In the genomic region with DNA sequence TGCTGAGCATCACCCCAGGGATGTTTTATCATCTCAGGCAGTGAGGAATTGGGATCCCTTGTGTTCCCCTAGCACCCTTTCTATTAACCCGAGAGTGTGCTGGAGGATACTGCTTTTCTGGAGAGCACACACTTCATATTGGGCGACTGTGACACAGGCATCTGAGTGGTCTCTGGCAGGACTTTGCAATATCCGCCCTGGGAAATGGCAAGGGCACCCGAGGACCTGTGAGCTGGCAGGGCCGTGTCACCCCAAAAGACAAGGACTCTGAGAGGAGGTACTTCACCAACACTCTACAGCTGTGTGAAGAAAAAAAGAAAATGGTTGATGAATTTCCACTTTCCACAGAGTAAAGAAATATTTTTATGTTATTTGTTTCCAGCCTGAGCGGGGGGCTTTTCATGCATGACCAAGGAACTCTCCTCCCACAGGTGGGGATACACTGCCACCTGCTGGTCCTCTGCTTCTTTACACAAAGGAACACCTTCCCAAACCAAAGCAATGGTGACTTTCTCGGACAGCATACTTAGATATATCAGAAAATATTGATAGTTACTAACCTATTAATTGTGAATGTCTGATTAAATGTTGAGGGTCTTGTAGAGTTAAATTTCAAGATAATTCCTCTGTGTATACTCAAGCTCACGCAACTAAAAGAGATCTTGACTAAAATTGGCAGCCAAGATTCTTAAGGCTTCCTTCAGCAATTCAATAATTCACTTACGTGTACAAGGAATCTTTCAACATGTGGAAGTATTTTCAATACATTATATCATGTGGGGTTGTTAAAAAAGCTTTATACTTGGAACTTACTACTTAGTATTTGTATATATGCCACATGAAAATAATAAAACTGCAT, we compare ENCODE assay signal across 9 cellular contexts. TPM values are rescaled to one million over a fixed set of nuclear protein-coding genes. Genes with fewer than 3 reads are reported as not detected.
A peak's percentile ranks its signal among the peaks of the same experiment; 100 is the strongest.
DNase-seq lines count a peak whose midpoint lies in the region; ATAC-seq, FAIRE-seq and TF ChIP-seq lines count a peak whose summit lies in the region.
"Had no signal": no experiment of that assay in that cellular context is flagged by ENCODE, and none has a peak within 500 bp of the region (broad histone marks: within the 10 kb centered on the region; RNA-seq: fewer than 3 reads in every experiment).

No MANE protein-coding gene starts in this region.

- peak overlapping the region; percentile 16 for H3K18ac ChIP-seq in mesendoderm (ENCODE audit: low read length)

- no peak overlapping the region for H3K4me2 ChIP-seq in mesendoderm (ENCODE audit: low read length)

- H3K56ac ChIP-seq in mesendoderm (ENCODE audit: low read length) = no peak overlapping the region

- no peaks in the 10 kb centered on the region for H3K4me1 ChIP-seq in mesendoderm (ENCODE audit: control insufficient read depth, low read depth, low read length)

- ATAC-seq in GM21528 (IDR thresholded peaks at IDR 0.05; ENCODE audit: low FRiP score, unreplicated experiment) = no peak

- no peak overlapping the region for H4K8ac ChIP-seq in mesendoderm (ENCODE audit: low read depth, low read length)

- FAIRE-seq in GM12892 (lab: Jason Lieb, UNC) = no peak
- FAIRE-seq: GM18507 had no signal

- H3K23ac ChIP-seq in mesendoderm (ENCODE audit: low read length) = no peak overlapping the region

- H3K79me2 ChIP-seq in mesendoderm (ENCODE audit: control insufficient read depth, insufficient read depth, low read length) = no peaks in the 10 kb centered on the region

- H3K27me3 ChIP-seq in mesendoderm (ENCODE audit: insufficient read depth, low read length, poor library complexity) = no peaks in the 10 kb centered on the region

- no peaks in the 10 kb centered on the region for H3K4me1 Mint-ChIP-seq in activated CD4-positive, alpha-beta T cell treated with anti-CD3 and anti-CD28 coated beads, Interleukin-2, amount 10 ng/mL, durations not matched to agents 24 days and 14 days
- H3K4me1 Mint-ChIP-seq in HFFc6 (ENCODE audit: low read depth) (no peaks in the 10 kb centered on the region), brain (peaks cover 18% of the 10 kb centered on the region)

- no peak overlapping the region for H2AK5ac ChIP-seq in mesendoderm (ENCODE audit: low read length)

- no peak overlapping the region for H3K27ac ChIP-seq in mesendoderm (ENCODE audit: low read depth, low read length)

- H3K27ac Mint-ChIP-seq in activated CD4-positive, alpha-beta T cell treated with anti-CD3 and anti-CD28 coated beads, Interleukin-2, amount 10 ng/mL, durations not matched to agents 24 days and 14 days = no peak overlapping the region
- H3K27ac Mint-ChIP-seq in HFFc6 (no peak overlapping the region), brain (peak overlapping the region in 2 of 5 experiments; percentile 19 to 83)

- no peak overlapping the region for H3K9ac ChIP-seq in mesendoderm (ENCODE audit: low read length)

- TF ChIP-seq CTCF in HFFc6 (IDR thresholded peaks at IDR 0.05) = peak; percentile 77
- TF ChIP-seq CTCF in brain (conservative IDR thresholded peaks at IDR 0.05) = peak; percentile 98

- no peak overlapping the region for H4K5ac ChIP-seq in mesendoderm (ENCODE audit: low read length)

- no peaks in the 10 kb centered on the region for H3K36me3 ChIP-seq in mesendoderm (ENCODE audit: control insufficient read depth, insufficient read depth, low read length)

- H3K79me1 ChIP-seq in mesendoderm (ENCODE audit: low read length) = no peaks in the 10 kb centered on the region

- TF ChIP-seq POLR2A in GM12892 (IDR thresholded peaks at IDR 0.05; ENCODE audit: low read depth, low read length) = no peak

- no peak overlapping the region for H2BK5ac ChIP-seq in mesendoderm (ENCODE audit: low read length)

- no peak overlapping the region for H3K4ac ChIP-seq in mesendoderm (ENCODE audit: low read depth, low read length)

- H3K4me3 ChIP-seq in mesendoderm (ENCODE audit: low read length) = no peak overlapping the region

- H3K4me3 Mint-ChIP-seq in activated CD4-positive, alpha-beta T cell treated with anti-CD3 and anti-CD28 coated beads, Interleukin-2, amount 10 ng/mL, durations not matched to agents 24 days and 14 days = no peak overlapping the region
- no peak overlapping the region for H3K4me3 Mint-ChIP-seq in HFFc6
- peak overlapping the region in 1 of 5 experiments; percentile 53 for H3K4me3 Mint-ChIP-seq in brain

- H2BK120ac ChIP-seq in mesendoderm (ENCODE audit: low read depth, low read length) = no peak overlapping the region

- H3K9me3 Mint-ChIP-seq in activated CD4-positive, alpha-beta T cell treated with anti-CD3 and anti-CD28 coated beads, Interleukin-2, amount 10 ng/mL, durations not matched to agents 24 days and 14 days = no peaks in the 10 kb centered on the region
- H3K9me3 Mint-ChIP-seq in HFFc6 (peaks cover 4% of the 10 kb centered on the region), brain (no peaks in the 10 kb centered on the region)

- no peaks in the 10 kb centered on the region for H3K27me3 Mint-ChIP-seq in activated CD4-positive, alpha-beta T cell treated with anti-CD3 and anti-CD28 coated beads, Interleukin-2, amount 10 ng/mL, durations not matched to agents 24 days and 14 days
- H3K27me3 Mint-ChIP-seq in HFFc6 (ENCODE audit: insufficient read depth) (no peaks in the 10 kb centered on the region), brain (no peaks in the 10 kb centered on the region)

- no peaks in the 10 kb centered on the region for H3K36me3 Mint-ChIP-seq in activated CD4-positive, alpha-beta T cell treated with anti-CD3 and anti-CD28 coated beads, Interleukin-2, amount 10 ng/mL, durations not matched to agents 24 days and 14 days (ENCODE audit: low read depth)
- no peaks in the 10 kb centered on the region for H3K36me3 Mint-ChIP-seq in HFFc6 (ENCODE audit: low read depth)
- no peaks in the 10 kb centered on the region for H3K36me3 Mint-ChIP-seq in brain

- peak; percentile 65 for DNase-seq in activated CD4-positive, alpha-beta T cell treated with anti-CD3 and anti-CD28 coated beads, Interleukin-2, amount 10 ng/mL, durations not matched to agents 24 days and 14 days
- DNase-seq in activated CD4-positive, alpha-beta T cell treated with anti-CD3 and anti-CD28 coated beads, Interleukin-2, amount 50 U/mL, for 4 hours = no peak
- DNase-seq in HFFc6 (no peak), NCI-H2227 treated with DMSO at 0.1 percent for 48 hours (lab: John Stamatoyannopoulos, UW) (peak; percentile 81), mesendoderm (peak; percentile 73), GM12892 (ENCODE audit: insufficient read length) (no peak)

- intact Hi-C loops in activated CD4-positive, alpha-beta T cell treated with anti-CD3 and anti-CD28 coated beads, Interleukin-2, amount 10 ng/mL, durations not matched to agents 24 days and 14 days (cut with micrococcal nuclease) = loop anchor here (5.0 kb wide), 1 partner anchor 307 kb away; no protein-coding TSS in a partner anchor

- H2BK15ac ChIP-seq in mesendoderm (replicated peaks; ENCODE audit: low read depth) = no peak overlapping the region

- WGBS in mesendoderm (ENCODE audit: extremely low coverage, insufficient coverage, low lambda C conversion rate) = no CpG with 5 or more reads among the region's 9 CpGs

RNA-seq across cellular contexts. Expression of a gene that starts 45.9 kb away (rescaled TPM):
- not detected in 2 replicates for total RNA-seq in activated CD4-positive, alpha-beta T cell treated with anti-CD3 and anti-CD28 coated beads, Interleukin-2, amount 10 ng/mL, durations not matched to agents 24 days and 14 days
- not detected for total RNA-seq in HFFc6 (2021; fragmentation: NEBNext Ultra II Directional; extraction: Animal tissue kit (Norgen Biotek cat#: 25700))
- polyA plus RNA-seq in brain (ENCODE audit: insufficient read depth, low read depth, low replicate concordance) = not detected
- not detected for polyA plus RNA-seq in mesendoderm (2013, experiment 1 of 2)
- polyA plus RNA-seq in mesendoderm (2013, experiment 2 of 2) = not detected
- polyA plus RNA-seq in GM12892 (2012; ENCODE audit: missing spikeins) = not detected

Comparison
In these comparisons a context has a peak if more than half of its experiments do, and no peak if none do; other contexts are left out.
1. DNase-seq: peak in activated CD4-positive, alpha-beta T cell treated with anti-CD3 and anti-CD28 coated beads, Interleukin-2, amount 10 ng/mL, durations not matched to agents 24 days and 14 days (single experiment), NCI-H2227 treated with DMSO at 0.1 percent for 48 hours (single experiment) and mesendoderm (single experiment); none in activated CD4-positive, alpha-beta T cell treated with anti-CD3 and anti-CD28 coated beads, Interleukin-2, amount 50 U/mL, for 4 hours (0 of 2), HFFc6 (single experiment) and GM12892 (single experiment).